ENCODE assay signal across 1 cellular context in genomic region chr6:42745638-42746451, GRCh38.
A peak's percentile ranks its signal among the peaks of the same experiment; 100 is the strongest.
TF ChIP-seq lines count a peak whose summit lies in the region.

A gene with protein sequence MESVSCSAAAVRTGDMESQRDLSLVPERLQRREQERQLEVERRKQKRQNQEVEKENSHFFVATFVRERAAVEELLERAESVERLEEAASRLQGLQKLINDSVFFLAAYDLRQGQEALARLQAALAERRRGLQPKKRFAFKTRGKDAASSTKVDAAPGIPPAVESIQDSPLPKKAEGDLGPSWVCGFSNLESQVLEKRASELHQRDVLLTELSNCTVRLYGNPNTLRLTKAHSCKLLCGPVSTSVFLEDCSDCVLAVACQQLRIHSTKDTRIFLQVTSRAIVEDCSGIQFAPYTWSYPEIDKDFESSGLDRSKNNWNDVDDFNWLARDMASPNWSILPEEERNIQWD (minus strand): TSS chr6:42746103. CDS start chr6:42746073, 30 bp downstream.

TF ChIP-seq in HepG2, 621 proteins besides CTCF, POLR2A, EP300 and RAD21 (continued from another document and continues in another):
- TF ChIP-seq, protein P1, sequence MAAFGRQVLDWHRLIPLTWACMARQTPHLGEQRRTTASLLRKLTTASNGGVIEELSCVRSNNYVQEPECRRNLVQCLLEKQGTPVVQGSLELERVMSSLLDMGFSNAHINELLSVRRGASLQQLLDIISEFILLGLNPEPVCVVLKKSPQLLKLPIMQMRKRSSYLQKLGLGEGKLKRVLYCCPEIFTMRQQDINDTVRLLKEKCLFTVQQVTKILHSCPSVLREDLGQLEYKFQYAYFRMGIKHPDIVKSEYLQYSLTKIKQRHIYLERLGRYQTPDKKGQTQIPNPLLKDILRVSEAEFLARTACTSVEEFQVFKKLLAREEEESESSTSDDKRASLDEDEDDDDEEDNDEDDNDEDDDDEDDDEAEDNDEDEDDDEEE (CRISPR knock-in tag; IDR thresholded peaks at IDR 0.05) = no peak; the same call in 1 of the 2 replicates
- TF ChIP-seq CENPBD1 (CRISPR knock-in tag; IDR thresholded peaks at IDR 0.05; ENCODE audit: borderline replicate concordance, low read depth) = no peak
- TF ChIP-seq ZNF12 (CRISPR knock-in tag; IDR thresholded peaks at IDR 0.05) = no peak
- 0 out of 2 replicates have a peak, but pooled peaks have one; percentile 86 for TF ChIP-seq THAP7 (CRISPR knock-in tag; IDR thresholded peaks at IDR 0.05)
- no peak for TF ChIP-seq PAX8 (CRISPR knock-in tag; IDR thresholded peaks at IDR 0.05; ENCODE audit: borderline replicate concordance)
- TF ChIP-seq ETV6 (CRISPR knock-in tag; conservative IDR thresholded peaks at IDR 0.05) = peak; percentile 92
- no peak; the same call in 1 of the 2 replicates for TF ChIP-seq RARA (CRISPR knock-in tag; IDR thresholded peaks at IDR 0.05)
- TF ChIP-seq ZNF879 (CRISPR knock-in tag; IDR thresholded peaks at IDR 0.05) = no peak
- TF ChIP-seq ZNF780A (CRISPR knock-in tag; IDR thresholded peaks at IDR 0.05) = 0 out of 2 replicates have a peak, but pooled peaks have one; percentile 15
- no peak for TF ChIP-seq EZH2 (conservative IDR thresholded peaks at IDR 0.05; ENCODE audit: low read depth, low read length)
- TF ChIP-seq ZNF331 (CRISPR knock-in tag; IDR thresholded peaks at IDR 0.05) = peak; percentile 50; the same call in 1 of the 2 replicates
- TF ChIP-seq ZNF367 (CRISPR knock-in tag; IDR thresholded peaks at IDR 0.05; ENCODE audit: borderline replicate concordance) = 0 out of 2 replicates have a peak, but pooled peaks have one; percentile 68
- no peak for TF ChIP-seq ZNF775 (CRISPR knock-in tag; IDR thresholded peaks at IDR 0.05; ENCODE audit: borderline replicate concordance)
- 0 out of 2 replicates have a peak, but pooled peaks have one; percentile 40 for TF ChIP-seq ZSCAN21 (CRISPR knock-in tag; IDR thresholded peaks at IDR 0.05; ENCODE audit: borderline replicate concordance)
- TF ChIP-seq ZBTB8A (CRISPR knock-in tag; IDR thresholded peaks at IDR 0.05; ENCODE audit: borderline replicate concordance, low read depth) = 0 out of 2 replicates have a peak, but pooled peaks have one; percentile 38
- 0 out of 2 replicates have a peak, but pooled peaks have one; percentile 64 for TF ChIP-seq ZNF75D (CRISPR knock-in tag; IDR thresholded peaks at IDR 0.05; ENCODE audit: borderline replicate concordance)
- peak; percentile 74 for TF ChIP-seq AGO2 (optimal IDR thresholded peaks at IDR 0.05; ENCODE audit: low read depth, low read length)
- TF ChIP-seq ZNF451 (CRISPR knock-in tag; IDR thresholded peaks at IDR 0.05) = peak; percentile 41; the same call in 1 of the 2 replicates
- TF ChIP-seq CHCHD3 (CRISPR knock-in tag; IDR thresholded peaks at IDR 0.05) = no peak
- TF ChIP-seq GATA4 (IDR thresholded peaks at IDR 0.05; ENCODE audit: borderline replicate concordance, low read depth) = 0 out of 2 replicates have a peak, but pooled peaks have one; percentile 45
- TF ChIP-seq CENPX (CRISPR knock-in tag; IDR thresholded peaks at IDR 0.05) = no peak
- peak; percentile 84 for TF ChIP-seq THAP11 (CRISPR knock-in tag; IDR thresholded peaks at IDR 0.05)
- peak; percentile 96 for TF ChIP-seq NFRKB (IDR thresholded peaks at IDR 0.05)
- TF ChIP-seq, protein P2, sequence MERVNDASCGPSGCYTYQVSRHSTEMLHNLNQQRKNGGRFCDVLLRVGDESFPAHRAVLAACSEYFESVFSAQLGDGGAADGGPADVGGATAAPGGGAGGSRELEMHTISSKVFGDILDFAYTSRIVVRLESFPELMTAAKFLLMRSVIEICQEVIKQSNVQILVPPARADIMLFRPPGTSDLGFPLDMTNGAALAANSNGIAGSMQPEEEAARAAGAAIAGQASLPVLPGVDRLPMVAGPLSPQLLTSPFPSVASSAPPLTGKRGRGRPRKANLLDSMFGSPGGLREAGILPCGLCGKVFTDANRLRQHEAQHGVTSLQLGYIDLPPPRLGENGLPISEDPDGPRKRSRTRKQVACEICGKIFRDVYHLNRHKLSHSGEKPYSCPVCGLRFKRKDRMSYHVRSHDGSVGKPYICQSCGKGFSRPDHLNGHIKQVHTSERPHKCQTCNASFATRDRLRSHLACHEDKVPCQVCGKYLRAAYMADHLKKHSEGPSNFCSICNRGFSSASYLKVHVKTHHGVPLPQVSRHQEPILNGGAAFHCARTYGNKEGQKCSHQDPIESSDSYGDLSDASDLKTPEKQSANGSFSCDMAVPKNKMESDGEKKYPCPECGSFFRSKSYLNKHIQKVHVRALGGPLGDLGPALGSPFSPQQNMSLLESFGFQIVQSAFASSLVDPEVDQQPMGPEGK (CRISPR knock-in tag; IDR thresholded peaks at IDR 0.05) = peak; percentile 53
- TF ChIP-seq EEA1 (CRISPR knock-in tag; IDR thresholded peaks at IDR 0.05; ENCODE audit: borderline replicate concordance) = no peak
- no peak for TF ChIP-seq SOX13 (IDR thresholded peaks at IDR 0.05)
- 0 out of 4 replicates have a peak, but pooled peaks of 1 of the 2 experiments have one; percentile 43 for TF ChIP-seq SOX13 (CRISPR knock-in tag; conservative IDR thresholded peaks at IDR 0.05 in 1 of 2, IDR thresholded peaks at IDR 0.05 in 1 of 2)
- peak; percentile 22 for TF ChIP-seq RBM39 (IDR thresholded peaks at IDR 0.05; ENCODE audit: low read depth, low read length, poor library complexity, severe bottlenecking)
- peak; percentile 63 for TF ChIP-seq CHD2 (IDR thresholded peaks at IDR 0.05; ENCODE audit: low read depth, low read length)
- peak; percentile 61; the same call in 1 of the 2 replicates for TF ChIP-seq SMAD3 (CRISPR knock-in tag; IDR thresholded peaks at IDR 0.05)
- peak; percentile 87; the same call in 1 of the 2 replicates for TF ChIP-seq ZNF354B (CRISPR knock-in tag; IDR thresholded peaks at IDR 0.05)
- peak; percentile 63; the same call in 1 of the 2 replicates for TF ChIP-seq ZNF274 (CRISPR knock-in tag; IDR thresholded peaks at IDR 0.05)
- no peak for TF ChIP-seq HNRNPH1 (optimal IDR thresholded peaks at IDR 0.05; ENCODE audit: low read depth, low read length)
- no peak for TF ChIP-seq KAT2B (IDR thresholded peaks at IDR 0.05; ENCODE audit: borderline replicate concordance, low read depth, low read length)
- no peak for TF ChIP-seq ZNF597 (CRISPR knock-in tag; IDR thresholded peaks at IDR 0.05)
- TF ChIP-seq ZNF142 (CRISPR knock-in tag; IDR thresholded peaks at IDR 0.05) = peak; percentile 53
- TF ChIP-seq, protein P3, sequence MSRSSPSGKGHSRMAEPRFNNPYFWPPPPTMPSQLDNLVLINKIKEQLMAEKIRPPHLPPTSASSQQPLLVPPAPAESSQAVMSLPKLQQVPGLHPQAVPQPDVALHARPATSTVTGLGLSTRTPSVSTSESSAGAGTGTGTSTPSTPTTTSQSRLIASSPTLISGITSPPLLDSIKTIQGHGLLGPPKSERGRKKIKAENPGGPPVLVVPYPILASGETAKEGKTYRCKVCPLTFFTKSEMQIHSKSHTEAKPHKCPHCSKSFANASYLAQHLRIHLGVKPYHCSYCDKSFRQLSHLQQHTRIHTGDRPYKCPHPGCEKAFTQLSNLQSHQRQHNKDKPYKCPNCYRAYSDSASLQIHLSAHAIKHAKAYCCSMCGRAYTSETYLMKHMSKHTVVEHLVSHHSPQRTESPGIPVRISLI (CRISPR knock-in tag; IDR thresholded peaks at IDR 0.05; ENCODE audit: borderline replicate concordance) = peak; percentile 93
- TF ChIP-seq, protein P4, sequence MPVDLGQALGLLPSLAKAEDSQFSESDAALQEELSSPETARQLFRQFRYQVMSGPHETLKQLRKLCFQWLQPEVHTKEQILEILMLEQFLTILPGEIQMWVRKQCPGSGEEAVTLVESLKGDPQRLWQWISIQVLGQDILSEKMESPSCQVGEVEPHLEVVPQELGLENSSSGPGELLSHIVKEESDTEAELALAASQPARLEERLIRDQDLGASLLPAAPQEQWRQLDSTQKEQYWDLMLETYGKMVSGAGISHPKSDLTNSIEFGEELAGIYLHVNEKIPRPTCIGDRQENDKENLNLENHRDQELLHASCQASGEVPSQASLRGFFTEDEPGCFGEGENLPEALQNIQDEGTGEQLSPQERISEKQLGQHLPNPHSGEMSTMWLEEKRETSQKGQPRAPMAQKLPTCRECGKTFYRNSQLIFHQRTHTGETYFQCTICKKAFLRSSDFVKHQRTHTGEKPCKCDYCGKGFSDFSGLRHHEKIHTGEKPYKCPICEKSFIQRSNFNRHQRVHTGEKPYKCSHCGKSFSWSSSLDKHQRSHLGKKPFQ (CRISPR knock-in tag; IDR thresholded peaks at IDR 0.05; ENCODE audit: insufficient replicate concordance) = no peak
- no peak for TF ChIP-seq NCOR1 (IDR thresholded peaks at IDR 0.05; ENCODE audit: borderline replicate concordance, low read length)
- no peak for TF ChIP-seq PRMT3 (CRISPR knock-in tag; IDR thresholded peaks at IDR 0.05; ENCODE audit: borderline replicate concordance, low read depth)
- peak; percentile 64; the same call in 1 of the 2 replicates for TF ChIP-seq HDAC2 (CRISPR knock-in tag; IDR thresholded peaks at IDR 0.05)
- no peak for TF ChIP-seq RFX1 (IDR thresholded peaks at IDR 0.05)
- TF ChIP-seq PLRG1 (conservative IDR thresholded peaks at IDR 0.05) = no peak
- TF ChIP-seq ZSCAN20 (CRISPR knock-in tag; IDR thresholded peaks at IDR 0.05; ENCODE audit: borderline replicate concordance) = peak; percentile 93; the same call in 1 of the 2 replicates
- TF ChIP-seq, protein P5, sequence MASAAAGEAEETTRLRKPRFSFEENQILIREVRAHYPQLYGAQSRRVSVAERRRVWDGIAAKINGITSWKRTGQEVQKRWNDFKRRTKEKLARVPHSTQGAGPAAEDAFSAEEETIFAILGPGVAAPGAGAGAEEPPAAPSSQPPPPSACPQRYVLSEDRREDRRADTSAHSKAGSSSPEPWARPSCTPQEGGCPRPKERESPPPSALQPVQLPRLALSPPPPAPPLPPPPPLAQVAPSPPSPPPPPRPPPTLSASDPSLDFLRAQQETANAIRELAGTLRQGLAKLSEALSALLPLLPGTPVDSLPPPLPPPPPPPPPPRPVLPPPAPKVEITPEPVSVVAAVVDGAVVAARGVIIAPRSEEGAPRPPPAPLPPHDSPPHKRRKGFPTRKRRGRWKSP (CRISPR knock-in tag; IDR thresholded peaks at IDR 0.05) = 0 out of 2 replicates have a peak, but pooled peaks have one; percentile 32
- TF ChIP-seq ZNF883 (CRISPR knock-in tag; IDR thresholded peaks at IDR 0.05; ENCODE audit: not compliant biosample characterization) = peak; percentile 79
- TF ChIP-seq, protein P6, sequence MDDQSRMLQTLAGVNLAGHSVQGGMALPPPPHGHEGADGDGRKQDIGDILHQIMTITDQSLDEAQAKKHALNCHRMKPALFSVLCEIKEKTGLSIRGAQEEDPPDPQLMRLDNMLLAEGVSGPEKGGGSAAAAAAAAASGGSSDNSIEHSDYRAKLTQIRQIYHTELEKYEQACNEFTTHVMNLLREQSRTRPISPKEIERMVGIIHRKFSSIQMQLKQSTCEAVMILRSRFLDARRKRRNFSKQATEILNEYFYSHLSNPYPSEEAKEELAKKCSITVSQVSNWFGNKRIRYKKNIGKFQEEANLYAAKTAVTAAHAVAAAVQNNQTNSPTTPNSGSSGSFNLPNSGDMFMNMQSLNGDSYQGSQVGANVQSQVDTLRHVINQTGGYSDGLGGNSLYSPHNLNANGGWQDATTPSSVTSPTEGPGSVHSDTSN (CRISPR knock-in tag; IDR thresholded peaks at IDR 0.05; ENCODE audit: borderline replicate concordance) = no peak
- TF ChIP-seq KDM2A (CRISPR knock-in tag; IDR thresholded peaks at IDR 0.05; ENCODE audit: borderline replicate concordance, low read depth) = peak; percentile 88
